ENCODE assay signal across 34 cellular contexts in the genomic region with DNA sequence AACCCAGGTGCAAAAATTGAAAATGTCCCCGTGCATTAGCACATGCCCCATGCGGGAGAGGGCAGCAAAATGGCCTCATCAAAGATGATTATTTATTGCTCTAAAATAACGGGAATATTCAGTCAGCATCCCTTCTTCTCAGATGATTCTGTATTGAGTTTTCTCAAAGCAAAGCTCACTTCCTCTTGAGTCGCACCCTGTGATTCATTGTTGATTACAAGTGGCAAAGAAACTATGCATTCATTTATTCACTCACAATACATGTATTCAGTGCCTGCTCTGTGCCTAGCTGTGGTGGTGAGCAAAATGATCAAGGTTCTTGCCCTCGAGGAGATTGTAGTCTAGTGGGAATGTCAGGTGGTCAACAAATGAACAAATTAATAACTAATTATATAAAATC.
"Had no signal": no experiment of that assay in that cellular context is flagged by ENCODE, and none has a peak within 500 bp of the region (broad histone marks: within the 10 kb centered on the region; RNA-seq: fewer than 3 reads in every experiment).

No MANE protein-coding gene starts in this region.

- H3K9me3 ChIP-seq: colonic mucosa, neutrophil, ovary, prostate gland, thoracic aorta had no signal

- H3K4me1 Mint-ChIP-seq: activated CD4-positive, alpha-beta memory T cell treated with anti-CD3 and anti-CD28 coated beads, Interleukin-2, amount 10 ng/mL, durations not matched to agents 7 days and 5 days; activated CD4-positive, alpha-beta T cell treated with anti-CD3 and anti-CD28 coated beads, Interleukin-2, amount 10 ng/mL, durations not matched to agents 7 days and 5 days; activated naive CD4-positive, alpha-beta T cell treated with anti-CD3 and anti-CD28 coated beads, Interleukin-2, amount 50 U/mL, for 24 hours; activated naive CD8-positive, alpha-beta T cell treated with anti-CD3 and anti-CD28 coated beads, Interleukin-2, amount 50 U/mL, for 24 hours; naive B cell had no signal

- H3K27ac ChIP-seq: cardiac muscle cell, colonic mucosa, neutrophil, ovary, prostate gland, thoracic aorta had no signal

- FAIRE-seq: endometrium, frontal cortex, islet of Langerhans, urothelium cell line had no signal

- ATAC-seq: activated naive CD8-positive, alpha-beta T cell treated with anti-CD3 and anti-CD28 coated beads, Interleukin-2, amount 50 U/mL, for 24 hours; left cardiac atrium; left ventricle myocardium superior; sciatic nerve; stimulated activated naive CD8-positive, alpha-beta T cell treated with anti-CD3 and anti-CD28 coated beads, Interleukin-15, Interleukin-2, amounts not matched to agents 100 U/mL and 50 U/mL, for 24 hours had no signal

- H3K27me3 Mint-ChIP-seq: activated CD4-positive, alpha-beta memory T cell treated with anti-CD3 and anti-CD28 coated beads, Interleukin-2, amount 10 ng/mL, durations not matched to agents 7 days and 5 days; activated CD4-positive, alpha-beta T cell treated with anti-CD3 and anti-CD28 coated beads, Interleukin-2, amount 10 ng/mL, durations not matched to agents 7 days and 5 days had no signal

- H3K36me3 ChIP-seq: cardiac muscle cell, colonic mucosa, neutrophil, ovary, prostate gland, thoracic aorta had no signal

- H3K27ac Mint-ChIP-seq: activated CD4-positive, alpha-beta memory T cell treated with anti-CD3 and anti-CD28 coated beads, Interleukin-2, amount 10 ng/mL, durations not matched to agents 7 days and 5 days; activated CD4-positive, alpha-beta T cell treated with anti-CD3 and anti-CD28 coated beads, Interleukin-2, amount 10 ng/mL, durations not matched to agents 7 days and 5 days; activated naive CD4-positive, alpha-beta T cell treated with anti-CD3 and anti-CD28 coated beads, Interleukin-2, amount 50 U/mL, for 24 hours; activated naive CD8-positive, alpha-beta T cell treated with anti-CD3 and anti-CD28 coated beads, Interleukin-2, amount 50 U/mL, for 24 hours; activated T-cell treated with anti-CD3 and anti-CD28 coated beads, Interleukin-2, amount 50 U/mL, for 24 hours; naive B cell; nephron progenitor cell had no signal

- H3K4me1 ChIP-seq: colonic mucosa, prostate gland had no signal

- H3K27me3 ChIP-seq: cardiac muscle cell, colonic mucosa, neutrophil, ovary had no signal

- H3K4me3 ChIP-seq: cardiac muscle cell, colonic mucosa, ovary, prostate gland, skin epidermis, thoracic aorta had no signal

- H3K36me3 Mint-ChIP-seq: activated naive CD4-positive, alpha-beta T cell treated with anti-CD3 and anti-CD28 coated beads, Interleukin-2, amount 50 U/mL, for 24 hours; naive B cell had no signal

- H3K9me3 Mint-ChIP-seq: activated CD4-positive, alpha-beta memory T cell treated with anti-CD3 and anti-CD28 coated beads, Interleukin-2, amount 10 ng/mL, durations not matched to agents 7 days and 5 days; activated CD4-positive, alpha-beta T cell treated with anti-CD3 and anti-CD28 coated beads, Interleukin-2, amount 10 ng/mL, durations not matched to agents 7 days and 5 days; activated naive CD4-positive, alpha-beta T cell treated with anti-CD3 and anti-CD28 coated beads, Interleukin-2, amount 50 U/mL, for 24 hours; activated naive CD8-positive, alpha-beta T cell treated with anti-CD3 and anti-CD28 coated beads, Interleukin-2, amount 50 U/mL, for 24 hours; activated T-cell treated with anti-CD3 and anti-CD28 coated beads, Interleukin-2, amount 50 U/mL, for 24 hours; nephron progenitor cell had no signal

- H3K4me3 Mint-ChIP-seq: activated CD4-positive, alpha-beta memory T cell treated with anti-CD3 and anti-CD28 coated beads, Interleukin-2, amount 10 ng/mL, durations not matched to agents 7 days and 5 days; activated CD4-positive, alpha-beta T cell treated with anti-CD3 and anti-CD28 coated beads, Interleukin-2, amount 10 ng/mL, durations not matched to agents 7 days and 5 days; activated naive CD4-positive, alpha-beta T cell treated with anti-CD3 and anti-CD28 coated beads, Interleukin-2, amount 50 U/mL, for 24 hours; activated naive CD8-positive, alpha-beta T cell treated with anti-CD3 and anti-CD28 coated beads, Interleukin-2, amount 50 U/mL, for 24 hours; activated T-cell treated with anti-CD3 and anti-CD28 coated beads, Interleukin-2, amount 50 U/mL, for 24 hours; naive B cell; nephron progenitor cell had no signal

- DNase-seq: activated CD4-positive, alpha-beta memory T cell treated with anti-CD3 and anti-CD28 coated beads, Interleukin-2, amount 10 ng/mL, durations not matched to agents 7 days and 5 days; activated CD4-positive, alpha-beta T cell treated with anti-CD3 and anti-CD28 coated beads, Interleukin-2, amount 10 ng/mL, durations not matched to agents 7 days and 5 days; activated CD4-positive, CD25-positive, alpha-beta regulatory T cell treated with anti-CD3 and anti-CD28 coated beads, Interleukin-2, amount 50 U/mL, for 72 hours; activated CD8-positive, alpha-beta memory T cell treated with anti-CD3 and anti-CD28 coated beads, Interleukin-2, amount 50 U/mL, for 48 hours; activated gamma-delta T cell treated with Interleukin-2 at 50 U/mL for 16 hours; activated naive CD8-positive, alpha-beta T cell treated with anti-CD3 and anti-CD28 coated beads, Interleukin-2, amount 50 U/mL, for 24 hours; activated T-cell treated with anti-CD3 and anti-CD28 coated beads, Interleukin-2, amount 50 U/mL, for 24 hours; cerebellar nuclear complex; colonic mucosa; effector CD8-positive, alpha-beta T cell; erythroblast; glutamatergic neuron; left cardiac atrium; left ventricle myocardium superior; naive B cell; nephron progenitor cell; ovary; retina; stimulated activated CD4-positive, alpha-beta T cell treated with anti-CD3 and anti-CD28 coated beads, Interleukin-12 subunit alpha, Interleukin-12 subunit beta, amount 100 ng/mL, for 4 hours; stimulated activated CD4-positive, alpha-beta T cell treated with anti-CD3 and anti-CD28 coated beads, Interleukin-4, amount 100 ng/mL, for 1 hour; stimulated activated naive CD8-positive, alpha-beta T cell treated with anti-CD3 and anti-CD28 coated beads, Interleukin-15, Interleukin-2, amounts not matched to agents 100 U/mL and 50 U/mL, for 24 hours; T-helper 2 cell; trophoblast cell had no signal
